Comparison of ENCODE assay signal across 8 cellular contexts in the genomic region with DNA sequence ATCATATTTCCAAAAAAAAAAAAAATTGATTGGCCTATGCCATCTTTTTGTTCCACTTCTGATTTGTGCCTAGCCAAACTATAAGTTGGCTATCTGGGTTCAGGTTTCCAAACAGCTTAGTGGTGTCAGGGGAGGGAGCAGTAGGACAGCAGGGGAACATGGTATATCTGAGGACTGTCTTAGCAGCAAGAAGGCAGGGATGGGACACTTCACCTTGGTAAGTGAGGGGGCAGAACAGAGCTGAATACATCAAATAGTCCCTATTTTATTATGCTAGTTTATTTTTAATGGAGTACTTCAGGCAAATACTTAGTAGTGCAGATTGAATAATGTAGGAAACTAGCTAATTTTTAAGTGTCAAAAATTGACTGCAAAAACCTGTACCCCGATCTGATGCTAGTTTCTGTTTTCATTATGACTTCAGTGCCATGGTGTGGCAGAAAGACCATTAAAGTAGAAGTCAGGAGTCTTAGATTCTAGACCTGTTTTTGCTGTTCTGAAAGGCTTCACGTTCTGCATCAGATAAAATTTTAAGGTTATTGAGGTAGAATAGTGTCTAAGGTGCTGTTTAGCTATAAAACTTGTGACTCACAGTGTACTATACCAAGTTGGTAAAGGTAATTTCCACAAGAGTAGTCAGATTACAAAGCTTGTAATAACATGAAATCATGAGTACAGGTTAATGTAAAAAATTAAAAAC. TPM values are rescaled to one million over a fixed set of nuclear protein-coding genes. Genes with fewer than 3 reads are reported as not detected.
DNase-seq lines count a peak whose midpoint lies in the region; ATAC-seq and TF ChIP-seq lines count a peak whose summit lies in the region.

No MANE protein-coding gene starts in this region.

- DNase-seq in activated CD4-positive, alpha-beta T cell treated with anti-CD3 and anti-CD28 coated beads for 36 hours: peak; percentile 16
- DNase-seq in activated CD4-positive, alpha-beta T cell treated with anti-CD3 and anti-CD28 coated beads for 4 hours: no peak
- no peak for DNase-seq in T-helper 2 cell treated with Interferon-gamma antibody and Interleukin-4, amounts not matched to agents 5 μg/mL and 100 μg/mL, for 36 hours (ENCODE audit: low spot score)
- DNase-seq in omental fat pad (ENCODE audit: low spot score): no peak
- DNase-seq in H7: no peak
- no peak for DNase-seq in stimulated activated CD4-positive, alpha-beta T cell treated with anti-CD3 and anti-CD28 coated beads, Interleukin-1b, Interleukin-23, amount 100 ng/mL, for 48 hours
- DNase-seq in HuH-7.5 (ENCODE audit: low spot score): no peak

- POLR2A ChIA-PET in activated CD4-positive, alpha-beta T cell treated with anti-CD3 and anti-CD28 coated beads for 36 hours (lab: Charles Lee): interaction anchor here (0.7 to 1.2 kb wide), 4 partner anchors 18 to 368 kb away, joined by 3 to 5 read pairs (median 3); no protein-coding TSS in a partner anchor

- no peaks in the 10 kb centered on the region for H3K9me3 Mint-ChIP-seq in activated CD4-positive, alpha-beta T cell treated with anti-CD3 and anti-CD28 coated beads for 36 hours (ENCODE audit: low read depth)
- H3K9me3 Mint-ChIP-seq in T-helper 2 cell treated with Interferon-gamma antibody and Interleukin-4, amounts not matched to agents 5 μg/mL and 100 μg/mL, for 36 hours: peaks cover 5% of the 10 kb centered on the region

- H3K27me3 ChIP-seq in H7 (ENCODE audit: control insufficient read depth, insufficient read depth, low read length): no peaks in the 10 kb centered on the region

- intact Hi-C loops in activated CD4-positive, alpha-beta T cell treated with anti-CD3 and anti-CD28 coated beads for 36 hours (cut with DNase I, micrococcal nuclease): loop anchor here (1.0 to 2.0 kb wide), 5 partner anchors 8 to 156 kb away; a partner anchor contains a TSS

- H3K36me3 ChIP-seq in H7 (replicated peaks; ENCODE audit: control insufficient read depth, insufficient read depth, low read length): no peaks in the 10 kb centered on the region

- H3K36me3 Mint-ChIP-seq in activated CD4-positive, alpha-beta T cell treated with anti-CD3 and anti-CD28 coated beads for 36 hours (ENCODE audit: low read depth): peaks cover 15% of the 10 kb centered on the region
- peaks cover 24% of the 10 kb centered on the region for H3K36me3 Mint-ChIP-seq in T-helper 2 cell treated with Interferon-gamma antibody and Interleukin-4, amounts not matched to agents 5 μg/mL and 100 μg/mL, for 36 hours (ENCODE audit: low read depth)

- H3K4me3 Mint-ChIP-seq in activated CD4-positive, alpha-beta T cell treated with anti-CD3 and anti-CD28 coated beads for 36 hours: peak overlapping the region; percentile 73
- peak overlapping the region; percentile 73 for H3K4me3 Mint-ChIP-seq in T-helper 2 cell treated with Interferon-gamma antibody and Interleukin-4, amounts not matched to agents 5 μg/mL and 100 μg/mL, for 36 hours

- H3K27me3 Mint-ChIP-seq in activated CD4-positive, alpha-beta T cell treated with anti-CD3 and anti-CD28 coated beads for 36 hours: no peaks in the 10 kb centered on the region
- no peaks in the 10 kb centered on the region for H3K27me3 Mint-ChIP-seq in T-helper 2 cell treated with Interferon-gamma antibody and Interleukin-4, amounts not matched to agents 5 μg/mL and 100 μg/mL, for 36 hours (ENCODE audit: low read depth)

- peak; percentile 75 for ATAC-seq in activated CD4-positive, alpha-beta T cell treated with anti-CD3 and anti-CD28 coated beads for 36 hours
- ATAC-seq in HG02981 (IDR thresholded peaks at IDR 0.05; ENCODE audit: unreplicated experiment): peak; percentile 60
- peak; percentile 19 for ATAC-seq in omental fat pad (ENCODE audit: low FRiP score)

- no peak for TF ChIP-seq CTCF in omental fat pad (IDR thresholded peaks at IDR 0.05)

- H3K4me1 Mint-ChIP-seq in activated CD4-positive, alpha-beta T cell treated with anti-CD3 and anti-CD28 coated beads for 36 hours: peaks cover 59% of the 10 kb centered on the region
- H3K4me1 Mint-ChIP-seq in T-helper 2 cell treated with Interferon-gamma antibody and Interleukin-4, amounts not matched to agents 5 μg/mL and 100 μg/mL, for 36 hours (ENCODE audit: low read depth): peaks cover 55% of the 10 kb centered on the region

- peak overlapping the region; percentile 91 for H3K27ac Mint-ChIP-seq in activated CD4-positive, alpha-beta T cell treated with anti-CD3 and anti-CD28 coated beads for 36 hours
- H3K27ac Mint-ChIP-seq in T-helper 2 cell treated with Interferon-gamma antibody and Interleukin-4, amounts not matched to agents 5 μg/mL and 100 μg/mL, for 36 hours: peak overlapping the region; percentile 93

- CTCF ChIA-PET in activated CD4-positive, alpha-beta T cell treated with anti-CD3 and anti-CD28 coated beads for 36 hours (lab: Charles Lee): interaction anchor here (1.0 to 2.4 kb wide), 9 partner anchors 8 to 29 kb away, joined by 3 to 8 read pairs (median 4); no protein-coding TSS in a partner anchor

- H3K4me3 ChIP-seq in H7 (ENCODE audit: insufficient read depth, low read depth, low read length): no peak overlapping the region

RNA-seq across cellular contexts. Expression of a gene that starts 38.4 kb away (rescaled TPM):
- 1 to 10 TPM; 8.1 to 8.8 TPM for total RNA-seq in activated CD4-positive, alpha-beta T cell treated with anti-CD3 and anti-CD28 coated beads for 36 hours
- 10 to 100 TPM; 14.9 to 23.3 (median 18.6) TPM for total RNA-seq in omental fat pad
- total RNA-seq in H7 (2014; rRNA removed; shearing (Covaris generic)): 15.6 and 23.8 TPM in 2 replicates

Comparison
In these comparisons a context has a peak if more than half of its experiments do, and no peak if none do; other contexts are left out.
1. ATAC-seq: peak in every context shown above with its lines; median percentile 75 in activated CD4-positive, alpha-beta T cell treated with anti-CD3 and anti-CD28 coated beads for 36 hours; 60 in HG02981; 19 in omental fat pad.